ENCODE assay signal across 9 cellular contexts in genomic region chr22:20435436-20436308, GRCh38. TPM values are rescaled to one million over a fixed set of nuclear protein-coding genes. Genes with fewer than 3 reads are reported as not detected.
DNase-seq lines count a peak whose midpoint lies in the region; ATAC-seq, FAIRE-seq and TF ChIP-seq lines count a peak whose summit lies in the region.
"Had no signal": no experiment of that assay in that cellular context is flagged by ENCODE, and none has a peak within 500 bp of the region (broad histone marks: within the 10 kb centered on the region; RNA-seq: fewer than 3 reads in every experiment).

No MANE protein-coding gene starts in this region.

- H3K79me2 ChIP-seq in HepG2 (ENCODE audit: insufficient read depth, low read length), result peaks cover 20% of the 10 kb centered on the region

- H3K4me1 ChIP-seq in HepG2 (ENCODE audit: insufficient read depth, low read length) (peaks cover 45% of the 10 kb centered on the region), subcutaneous abdominal adipose tissue (ENCODE audit: control insufficient read depth in 5 of 5, insufficient read depth in 5 of 5, low read length in 5 of 5) (peaks cover 0 to 45% (median 38%) of the 10 kb centered on the region in 5 donors)

- H3K9ac ChIP-seq in HepG2 (ENCODE audit: insufficient read depth, low read depth, low read length) (peak overlapping the region; percentile 74; the same call in 1 of the 2 replicates), subcutaneous abdominal adipose tissue (ENCODE audit: low read length in 5 of 5) (peak overlapping the region in 1 of 5 donors; percentile 59)

- ATAC-seq in HepG2, result no peak
- ATAC-seq in GM21381 (IDR thresholded peaks at IDR 0.05; ENCODE audit: unreplicated experiment), result no peak
- ATAC-seq in GM19463 (IDR thresholded peaks at IDR 0.05; ENCODE audit: unreplicated experiment), result no peak
- ATAC-seq: HCT116 had no signal

- no peak overlapping the region for H3K27ac ChIP-seq in HepG2 (ENCODE audit: extremely low read length, insufficient read depth, low read length)
- no peak overlapping the region for H3K27ac ChIP-seq in subcutaneous abdominal adipose tissue (ENCODE audit: low read depth, low read length)

- peak overlapping the region; percentile 79 for H3K4me3 ChIP-seq in HFF-Myc (replicated peaks; ENCODE audit: low read depth, low read length)
- peak overlapping the region; percentile 80 to 96 for H3K4me3 ChIP-seq in cardiac fibroblast (replicated peaks in 1 of 2; ENCODE audit: low read depth in 2 of 2, low read length in 2 of 2)
- H3K4me3 ChIP-seq in HepG2 (replicated peaks in 1 of 3; ENCODE audit: insufficient read depth in 1 of 3, low read depth in 2 of 3, low read length in 3 of 3), result peak overlapping the region; percentile 77 to 91 (median 87); a peak in 5 of 6 replicates
- H3K4me3 ChIP-seq in subcutaneous abdominal adipose tissue (ENCODE audit: low read depth in 1 of 5, low read length in 5 of 5), result peak overlapping the region; percentile 49 to 78 (median 59)

- DNase-seq in HFF-Myc (ENCODE audit: extremely low read depth, low read depth), result no peak
- DNase-seq in cardiac fibroblast (ENCODE audit: low read depth in 2 of 2), result no peak
- no peak for DNase-seq in HepG2 (ENCODE audit: low spot score)
- DNase-seq in medulla oblongata (ENCODE audit: extremely low spot score), result no peak
- no peak for DNase-seq in activated T-cell treated with anti-CD3 and anti-CD28 coated beads, Interleukin-2, amount 50 U/mL, for 24 hours

- no peak overlapping the region for H3K27ac Mint-ChIP-seq in activated T-cell treated with anti-CD3 and anti-CD28 coated beads, Interleukin-2, amount 50 U/mL, for 24 hours

- H3K27me3 ChIP-seq in HepG2 (ENCODE audit: control insufficient read depth in 1 of 2, insufficient read depth in 2 of 2, low read length in 2 of 2), result no peaks in the 10 kb centered on the region
- H3K27me3 ChIP-seq in subcutaneous abdominal adipose tissue (ENCODE audit: control insufficient read depth in 5 of 5, insufficient read depth in 4 of 5, low read length in 5 of 5), result peaks cover 0 to 14% (median 2%) of the 10 kb centered on the region in 5 donors

- no peak for TF ChIP-seq CTCF in HFF-Myc (IDR thresholded peaks at IDR 0.05; ENCODE audit: low read depth, low read length, missing control alignments)
- TF ChIP-seq CTCF in cardiac fibroblast (IDR thresholded peaks at IDR 0.05; ENCODE audit: low read depth, low read length), result no peak
- TF ChIP-seq CTCF in HepG2 (CRISPR knock-in tag; IDR thresholded peaks at IDR 0.05), result no peak

- no peak overlapping the region for H3K4me3 Mint-ChIP-seq in activated T-cell treated with anti-CD3 and anti-CD28 coated beads, Interleukin-2, amount 50 U/mL, for 24 hours

- H3K27me3 Mint-ChIP-seq in activated T-cell treated with anti-CD3 and anti-CD28 coated beads, Interleukin-2, amount 50 U/mL, for 24 hours, result peaks cover 59% of the 10 kb centered on the region

- no TSS peak for BruUV-seq in HepG2 (replicated peaks; lab: Mats Ljungman, UMichigan)

- H3K4me2 ChIP-seq in HepG2 (ENCODE audit: low read depth, low read length), result peak overlapping the region; percentile 100

- in situ Hi-C loops in HepG2 (cut with HindIII; ENCODE audit: extremely low pct_ligation_motif_present, low pct_unique_long_range_greater_than_20kb), result no loop called here

- no peak for TF ChIP-seq RAD21 in HepG2 (CRISPR knock-in tag; IDR thresholded peaks at IDR 0.05)

- TF ChIP-seq POLR2A in HepG2 (IDR thresholded peaks at IDR 0.05; ENCODE audit: insufficient read depth in 1 of 2, low read depth in 2 of 2, low read length in 2 of 2), result no peak

- H3K36me3 Mint-ChIP-seq in activated T-cell treated with anti-CD3 and anti-CD28 coated beads, Interleukin-2, amount 50 U/mL, for 24 hours (ENCODE audit: low read depth), result no peaks in the 10 kb centered on the region

- 82% methylated on average over 4 of the region's 12 CpGs for WGBS in HepG2 (ENCODE audit: low lambda C conversion rate)

- peaks cover 17% of the 10 kb centered on the region for H3K4me1 Mint-ChIP-seq in activated T-cell treated with anti-CD3 and anti-CD28 coated beads, Interleukin-2, amount 50 U/mL, for 24 hours (ENCODE audit: low read depth)

- no peaks in the 10 kb centered on the region for H3K9me3 Mint-ChIP-seq in activated T-cell treated with anti-CD3 and anti-CD28 coated beads, Interleukin-2, amount 50 U/mL, for 24 hours

- intact Hi-C loops in HepG2 (cut with micrococcal nuclease; ENCODE audit: unreplicated experiment), result no loop called here

- CTCF ChIA-PET in HepG2 (lab: Yijun Ruan, JAX; ENCODE audit: low intra/inter-chr PET ratio, low total read pairs), result no interaction called here

- H3K36me3 ChIP-seq in HepG2 (replicated peaks in 1 of 2; ENCODE audit: control insufficient read depth in 1 of 2, insufficient read depth in 2 of 2, low read length in 2 of 2), result peaks cover 0 to 2% of the 10 kb centered on the region in 2 experiments; a peak in 2 of 5 replicates
- H3K36me3 ChIP-seq in subcutaneous abdominal adipose tissue (ENCODE audit: control insufficient read depth in 5 of 5, insufficient read depth in 5 of 5, low read length in 5 of 5), result peaks cover 0 to 8% (median 0%) of the 10 kb centered on the region in 5 donors

- POLR2A ChIA-PET in HepG2 (lab: Yijun Ruan, JAX), result no interaction called here

- no peak for TF ChIP-seq EP300 in HepG2 (IDR thresholded peaks at IDR 0.05; ENCODE audit: low read depth in 2 of 2, low read length in 2 of 2)
- no peak for TF ChIP-seq EP300 in HepG2 (CRISPR knock-in tag; IDR thresholded peaks at IDR 0.05; ENCODE audit: borderline replicate concordance)

- no peak for FAIRE-seq in HepG2 (lab: Jason Lieb, UNC)

- H2AFZ ChIP-seq in HepG2 (ENCODE audit: low read length), result no peak overlapping the region

- H3K9me3 ChIP-seq in HepG2 (ENCODE audit: low read length) (no peaks in the 10 kb centered on the region), subcutaneous abdominal adipose tissue (ENCODE audit: control insufficient read depth in 5 of 5, low read length in 5 of 5) (no peaks in the 10 kb centered on the region)

- peaks cover 15% of the 10 kb centered on the region for H4K20me1 ChIP-seq in HepG2 (ENCODE audit: insufficient read depth, low read length)

RNA-seq across cellular contexts. Expression of gene SCARF2, which starts 2.0 kb away (rescaled TPM):
- 1.4 and 3.3 TPM in 2 replicates for total RNA-seq in HepG2 (2016; rRNA removed; fragmentation: Illumina TruSeq; extraction: Trizol)
- total RNA-seq in HepG2 (2016; cell fraction: cytosol; rRNA removed; fragmentation: Illumina TruSeq; extraction: Trizol; ENCODE audit: low read depth), result 0.91 and 1.2 TPM in 2 replicates
- 1.2 and 3.8 TPM in 2 replicates for total RNA-seq in HepG2 (2016; cell fraction: insoluble cytoplasmic fraction; rRNA removed; fragmentation: Illumina TruSeq; extraction: Trizol)
- 3.2 and 3.6 TPM in 2 replicates for total RNA-seq in HepG2 (2016; cell fraction: membrane; rRNA removed; fragmentation: Illumina TruSeq; extraction: Trizol)
- 3.9 and 5.7 TPM in 2 replicates for total RNA-seq in HepG2 (2016; cell fraction: nucleus; rRNA removed; fragmentation: Illumina TruSeq; extraction: Trizol)
- 6.2 and 6.9 TPM in 2 replicates for polyA plus RNA-seq in HepG2 (2011; rRNA removed)
- polyA plus RNA-seq in HepG2 (2011; cell fraction: cytosol; rRNA removed), result 3.9 and 8.3 TPM in 2 replicates
- polyA plus RNA-seq in HepG2 (2011; cell fraction: nucleus; rRNA removed), result 27.6 and 34.9 TPM in 2 replicates
- 3.1 and 5.3 TPM in 2 replicates for polyA plus RNA-seq in HepG2 (2012)
- 1.2 and 1.4 TPM in 2 replicates for polyA plus RNA-seq in HepG2 (2016; cell fraction: cytosol; fragmentation: Illumina TruSeq; extraction: Trizol; ENCODE audit: low read depth)
- 1.7 and 2.6 TPM in 2 replicates for polyA plus RNA-seq in HepG2 (2016; cell fraction: insoluble cytoplasmic fraction; fragmentation: Illumina TruSeq; extraction: Trizol; ENCODE audit: low read depth)
- polyA plus RNA-seq in HepG2 (2016; cell fraction: membrane; fragmentation: Illumina TruSeq; extraction: Trizol; ENCODE audit: low read depth), result 2.8 and 3.9 TPM in 2 replicates
- polyA plus RNA-seq in HepG2 (2016; cell fraction: nucleus; fragmentation: Illumina TruSeq; extraction: Trizol; ENCODE audit: insufficient read depth, low read depth), result 11.7 and 16.2 TPM in 2 replicates
- polyA minus RNA-seq in HepG2 (2011; rRNA and poly(A)+ RNA removed; ENCODE audit: low replicate concordance), result 0.14 and 12.4 TPM in 2 replicates
- 6.0 and 7.1 TPM in 2 replicates for polyA minus RNA-seq in HepG2 (2011; cell fraction: cytosol; rRNA and poly(A)+ RNA removed)
- polyA minus RNA-seq in HepG2 (2011; cell fraction: nucleus; rRNA and poly(A)+ RNA removed), result 3.1 and 4.7 TPM in 2 replicates

RNA-seq across cellular contexts. Expression of gene ZNF74, which starts 41.7 kb away (rescaled TPM):
- total RNA-seq in HepG2 (2016; rRNA removed; fragmentation: Illumina TruSeq; extraction: Trizol), result 7.4 and 9.1 TPM in 2 replicates
- total RNA-seq in HepG2 (2016; cell fraction: cytosol; rRNA removed; fragmentation: Illumina TruSeq; extraction: Trizol; ENCODE audit: low read depth), result 2.3 and 2.6 TPM in 2 replicates
- total RNA-seq in HepG2 (2016; cell fraction: insoluble cytoplasmic fraction; rRNA removed; fragmentation: Illumina TruSeq; extraction: Trizol), result 7.5 and 8.7 TPM in 2 replicates
- total RNA-seq in HepG2 (2016; cell fraction: membrane; rRNA removed; fragmentation: Illumina TruSeq; extraction: Trizol), result 6.5 and 7.6 TPM in 2 replicates
- 5.6 and 6.4 TPM in 2 replicates for total RNA-seq in HepG2 (2016; cell fraction: nucleus; rRNA removed; fragmentation: Illumina TruSeq; extraction: Trizol)
- 6.3 and 8.0 TPM in 2 replicates for polyA plus RNA-seq in HepG2 (2011; rRNA removed)
- polyA plus RNA-seq in HepG2 (2011; cell fraction: cytosol; rRNA removed), result 6.8 and 8.8 TPM in 2 replicates
- 11.9 and 12.4 TPM in 2 replicates for polyA plus RNA-seq in HepG2 (2011; cell fraction: nucleus; rRNA removed)
- 4.3 and 6.4 TPM in 2 replicates for polyA plus RNA-seq in HepG2 (2012)
- 0.99 and 1.6 TPM in 2 replicates for polyA plus RNA-seq in HepG2 (2016; cell fraction: cytosol; fragmentation: Illumina TruSeq; extraction: Trizol; ENCODE audit: low read depth)
- polyA plus RNA-seq in HepG2 (2016; cell fraction: insoluble cytoplasmic fraction; fragmentation: Illumina TruSeq; extraction: Trizol; ENCODE audit: low read depth), result 7.3 and 8.1 TPM in 2 replicates
- 3.6 and 4.5 TPM in 2 replicates for polyA plus RNA-seq in HepG2 (2016; cell fraction: membrane; fragmentation: Illumina TruSeq; extraction: Trizol; ENCODE audit: low read depth)
- 13.8 and 14.4 TPM in 2 replicates for polyA plus RNA-seq in HepG2 (2016; cell fraction: nucleus; fragmentation: Illumina TruSeq; extraction: Trizol; ENCODE audit: insufficient read depth, low read depth)
- polyA minus RNA-seq in HepG2 (2011; rRNA and poly(A)+ RNA removed; ENCODE audit: low replicate concordance), result 6.5 and 20.0 TPM in 2 replicates
- polyA minus RNA-seq in HepG2 (2011; cell fraction: cytosol; rRNA and poly(A)+ RNA removed), result 7.4 and 8.5 TPM in 2 replicates
- 3.9 and 4.2 TPM in 2 replicates for polyA minus RNA-seq in HepG2 (2011; cell fraction: nucleus; rRNA and poly(A)+ RNA removed)

RNA-seq across cellular contexts. Expression of gene KLHL22, which starts 59.9 kb away (rescaled TPM):
- total RNA-seq in HepG2 (2016; rRNA removed; fragmentation: Illumina TruSeq; extraction: Trizol), result 11.3 and 14.8 TPM in 2 replicates
- total RNA-seq in HepG2 (2016; cell fraction: cytosol; rRNA removed; fragmentation: Illumina TruSeq; extraction: Trizol; ENCODE audit: low read depth), result 3.5 and 4.2 TPM in 2 replicates
- 9.8 and 17.0 TPM in 2 replicates for total RNA-seq in HepG2 (2016; cell fraction: insoluble cytoplasmic fraction; rRNA removed; fragmentation: Illumina TruSeq; extraction: Trizol)
- 5.6 and 6.4 TPM in 2 replicates for total RNA-seq in HepG2 (2016; cell fraction: membrane; rRNA removed; fragmentation: Illumina TruSeq; extraction: Trizol)
- 16.4 and 19.9 TPM in 2 replicates for total RNA-seq in HepG2 (2016; cell fraction: nucleus; rRNA removed; fragmentation: Illumina TruSeq; extraction: Trizol)
- polyA plus RNA-seq in HepG2 (2011; rRNA removed), result 10.9 and 15.8 TPM in 2 replicates
- polyA plus RNA-seq in HepG2 (2011; cell fraction: cytosol; rRNA removed), result 10.9 and 13.2 TPM in 2 replicates
- 24.9 and 26.8 TPM in 2 replicates for polyA plus RNA-seq in HepG2 (2011; cell fraction: nucleus; rRNA removed)
- 7.6 and 8.3 TPM in 2 replicates for polyA plus RNA-seq in HepG2 (2012)
- 0.76 and 1.1 TPM in 2 replicates for polyA plus RNA-seq in HepG2 (2016; cell fraction: cytosol; fragmentation: Illumina TruSeq; extraction: Trizol; ENCODE audit: low read depth)
- 7.9 and 10.3 TPM in 2 replicates for polyA plus RNA-seq in HepG2 (2016; cell fraction: insoluble cytoplasmic fraction; fragmentation: Illumina TruSeq; extraction: Trizol; ENCODE audit: low read depth)
- 1.1 and 1.6 TPM in 2 replicates for polyA plus RNA-seq in HepG2 (2016; cell fraction: membrane; fragmentation: Illumina TruSeq; extraction: Trizol; ENCODE audit: low read depth)
- 21.4 and 25.4 TPM in 2 replicates for polyA plus RNA-seq in HepG2 (2016; cell fraction: nucleus; fragmentation: Illumina TruSeq; extraction: Trizol; ENCODE audit: insufficient read depth, low read depth)
- polyA minus RNA-seq in HepG2 (2011; rRNA and poly(A)+ RNA removed; ENCODE audit: low replicate concordance), result 12.1 and 32.8 TPM in 2 replicates
- 6.0 and 10.6 TPM in 2 replicates for polyA minus RNA-seq in HepG2 (2011; cell fraction: cytosol; rRNA and poly(A)+ RNA removed)
- polyA minus RNA-seq in HepG2 (2011; cell fraction: nucleus; rRNA and poly(A)+ RNA removed), result 17.1 and 18.6 TPM in 2 replicates
